ENCODE assay signal across 11 cellular contexts in the genomic region with DNA sequence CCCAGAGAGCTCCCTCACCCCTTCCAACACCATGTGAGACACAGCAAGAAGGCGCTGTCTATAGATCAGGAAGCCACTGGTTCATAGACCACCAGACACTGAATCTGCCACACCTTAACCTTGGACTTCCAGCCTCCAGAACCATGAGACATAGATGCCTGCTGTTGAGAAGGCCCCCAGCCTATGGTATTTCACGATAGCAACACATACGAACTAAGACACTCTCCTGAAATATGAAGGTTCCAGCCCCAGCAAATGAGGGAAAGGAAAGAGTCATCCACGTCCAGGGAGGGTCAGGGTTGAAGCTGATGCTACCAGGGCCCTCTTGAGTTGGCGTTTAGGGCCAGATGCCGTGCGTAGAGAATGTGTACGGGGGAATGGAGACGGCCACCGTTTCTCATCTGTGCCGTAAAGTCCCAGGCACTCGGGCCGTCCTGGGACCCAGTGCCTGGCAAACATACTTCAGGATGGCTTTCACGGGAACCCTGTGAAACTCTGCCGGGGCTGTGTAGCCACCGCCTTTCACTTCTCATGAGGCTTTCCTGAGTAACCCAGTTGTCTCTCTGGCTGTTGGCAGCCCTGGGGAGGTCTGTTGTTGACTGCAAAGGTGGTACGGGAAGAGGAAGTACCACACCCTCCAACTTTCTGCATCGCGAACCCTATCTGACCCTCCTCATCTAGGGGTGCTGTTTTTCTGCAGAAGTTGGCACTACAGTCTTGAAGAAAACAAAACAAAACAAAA. TPM values are rescaled to one million over a fixed set of nuclear protein-coding genes. Genes with fewer than 3 reads are reported as not detected.
DNase-seq lines count a peak whose midpoint lies in the region; ATAC-seq and TF ChIP-seq lines count a peak whose summit lies in the region.
"Had no signal": no experiment of that assay in that cellular context is flagged by ENCODE, and none has a peak within 500 bp of the region (broad histone marks: within the 10 kb centered on the region; RNA-seq: fewer than 3 reads in every experiment).

No MANE protein-coding gene starts in this region.

- peak overlapping the region; percentile 36 to 78 (median 63) for H3K4me2 ChIP-seq in BLaER1 treated with 17β-estradiol and CSF1 and Interleukin-3, amounts not matched to agents 10 nM and 100 nM

- H3K36me3 Mint-ChIP-seq in activated CD8-positive, alpha-beta memory T cell treated with anti-CD3 and anti-CD28 coated beads, Interleukin-2, amount 10 ng/mL, durations not matched to agents 7 days and 5 days, result peaks cover 9% of the 10 kb centered on the region
- H3K36me3 Mint-ChIP-seq in glutamatergic neuron (ENCODE audit: unreplicated experiment), result no peaks in the 10 kb centered on the region

- peaks cover 13 to 67% (median 38%) of the 10 kb centered on the region in 11 experiments; a peak in 21 of 22 replicates for H3K9me3 ChIP-seq in BLaER1 treated with 17β-estradiol and CSF1 and Interleukin-3, amounts not matched to agents 10 nM and 100 nM (replicated peaks in 1 of 11)

- peak overlapping the region in 10 of 11 experiments; percentile 8 to 74 (median 58); a peak in 15 of 22 replicates for H3K9ac ChIP-seq in BLaER1 treated with 17β-estradiol and CSF1 and Interleukin-3, amounts not matched to agents 10 nM and 100 nM

- H3K4me1 Mint-ChIP-seq in activated CD8-positive, alpha-beta memory T cell treated with anti-CD3 and anti-CD28 coated beads, Interleukin-2, amount 10 ng/mL, durations not matched to agents 7 days and 5 days, result peaks cover 24% of the 10 kb centered on the region
- no peaks in the 10 kb centered on the region for H3K4me1 Mint-ChIP-seq in glutamatergic neuron (ENCODE audit: low read depth, unreplicated experiment)
- H3K4me1 Mint-ChIP-seq: nephron had no signal

- H3K36me3 ChIP-seq in BLaER1 treated with 17β-estradiol and CSF1 and Interleukin-3, amounts not matched to agents 10 nM and 100 nM, result no peaks in the 10 kb centered on the region

- peak; percentile 87 for ATAC-seq in activated CD8-positive, alpha-beta memory T cell treated with anti-CD3 and anti-CD28 coated beads, Interleukin-2, amount 10 ng/mL, durations not matched to agents 7 days and 5 days
- no peak for ATAC-seq in left lobe of liver

- peaks cover 4% of the 10 kb centered on the region for H3K9me3 Mint-ChIP-seq in activated CD8-positive, alpha-beta memory T cell treated with anti-CD3 and anti-CD28 coated beads, Interleukin-2, amount 10 ng/mL, durations not matched to agents 7 days and 5 days (ENCODE audit: low read depth)
- H3K9me3 Mint-ChIP-seq in glutamatergic neuron (ENCODE audit: unreplicated experiment), result peaks cover 6% of the 10 kb centered on the region

- peak overlapping the region; percentile 85 for H3K27ac Mint-ChIP-seq in activated CD8-positive, alpha-beta memory T cell treated with anti-CD3 and anti-CD28 coated beads, Interleukin-2, amount 10 ng/mL, durations not matched to agents 7 days and 5 days
- no peak overlapping the region for H3K27ac Mint-ChIP-seq in glutamatergic neuron (ENCODE audit: unreplicated experiment)
- H3K27ac Mint-ChIP-seq: nephron had no signal

- CTCF ChIA-PET in activated CD8-positive, alpha-beta memory T cell treated with anti-CD3 and anti-CD28 coated beads, Interleukin-2, amount 10 ng/mL, durations not matched to agents 7 days and 5 days (lab: Charles Lee), result no interaction called here

- H3K4me3 Mint-ChIP-seq in activated CD8-positive, alpha-beta memory T cell treated with anti-CD3 and anti-CD28 coated beads, Interleukin-2, amount 10 ng/mL, durations not matched to agents 7 days and 5 days, result peak overlapping the region; percentile 21
- H3K4me3 Mint-ChIP-seq in glutamatergic neuron (ENCODE audit: unreplicated experiment), result no peak overlapping the region
- H3K4me3 Mint-ChIP-seq: nephron had no signal

- H4K20me1 ChIP-seq in BLaER1 treated with 17β-estradiol and CSF1 and Interleukin-3, amounts not matched to agents 10 nM and 100 nM, result no peaks in the 10 kb centered on the region

- DNase-seq in NOMO-1 (lab: John Stamatoyannopoulos, UW; ENCODE audit: unreplicated experiment in 2 of 2), result peak; percentile 25 to 31
- peak; percentile 68 for DNase-seq in activated CD8-positive, alpha-beta memory T cell treated with anti-CD3 and anti-CD28 coated beads, Interleukin-2, amount 10 ng/mL, durations not matched to agents 7 days and 5 days
- peak; percentile 27 for DNase-seq in left lobe of liver (ENCODE audit: low spot score)
- DNase-seq in coronary artery (ENCODE audit: low spot score), result no peak
- DNase-seq in glutamatergic neuron, result no peak
- no peak for DNase-seq in mucosa of gallbladder (ENCODE audit: low spot score)
- DNase-seq in SIG-M5 (lab: John Stamatoyannopoulos, UW), result no peak
- DNase-seq: effector CD8-positive, alpha-beta T cell; NCI-H1092 had no signal

- peaks cover 4% of the 10 kb centered on the region for H3K27me3 Mint-ChIP-seq in activated CD8-positive, alpha-beta memory T cell treated with anti-CD3 and anti-CD28 coated beads, Interleukin-2, amount 10 ng/mL, durations not matched to agents 7 days and 5 days
- H3K27me3 Mint-ChIP-seq in glutamatergic neuron (ENCODE audit: unreplicated experiment), result peaks cover 4% of the 10 kb centered on the region

- TF ChIP-seq CTCF in coronary artery (IDR thresholded peaks at IDR 0.05) (no peak), glutamatergic neuron (IDR thresholded peaks at IDR 0.05; ENCODE audit: partially characterized antibody, unreplicated experiment) (no peak)

- peaks cover 7 to 37% (median 25%) of the 10 kb centered on the region in 10 experiments; a peak in 19 of 20 replicates for H3K4me1 ChIP-seq in BLaER1 treated with 17β-estradiol and CSF1 and Interleukin-3, amounts not matched to agents 10 nM and 100 nM

- H3K27ac ChIP-seq in BLaER1 treated with 17β-estradiol and CSF1 and Interleukin-3, amounts not matched to agents 10 nM and 100 nM, result peak overlapping the region in 10 of 11 experiments; percentile 23 to 88 (median 78); a peak in 20 of 22 replicates
- peak overlapping the region in 1 of 2 donors; percentile 17 for H3K27ac ChIP-seq in coronary artery

- no peaks in the 10 kb centered on the region for H3K27me3 ChIP-seq in BLaER1 treated with 17β-estradiol and CSF1 and Interleukin-3, amounts not matched to agents 10 nM and 100 nM

- H3K4me3 ChIP-seq in BLaER1 treated with 17β-estradiol and CSF1 and Interleukin-3, amounts not matched to agents 10 nM and 100 nM, result no peak overlapping the region; a peak in 1 of 20 replicates
- no peak overlapping the region for H3K4me3 ChIP-seq in coronary artery

RNA-seq across cellular contexts. Expression of a gene that starts 17.7 kb away (rescaled TPM):
- 100 to 1,000 TPM in 1 of 2 experiments, 10 to 100 TPM in 1; 82.4 to 109 TPM for total RNA-seq in activated CD8-positive, alpha-beta memory T cell treated with anti-CD3 and anti-CD28 coated beads, Interleukin-2, amount 10 ng/mL, durations not matched to agents 7 days and 5 days
- total RNA-seq in left lobe of liver (0.48 TPM), glutamatergic neuron (ENCODE audit: unreplicated experiment) (2.3 TPM), mucosa of gallbladder (2.3 TPM)

RNA-seq across cellular contexts. Expression of a gene that starts 36.8 kb away (rescaled TPM):
- total RNA-seq in activated CD8-positive, alpha-beta memory T cell treated with anti-CD3 and anti-CD28 coated beads, Interleukin-2, amount 10 ng/mL, durations not matched to agents 7 days and 5 days, result 10 to 100 TPM; 83.9 to 88.8 TPM
- total RNA-seq in left lobe of liver (35.6 TPM), glutamatergic neuron (ENCODE audit: unreplicated experiment) (30.8 TPM), mucosa of gallbladder (52.9 TPM)

Comparison
In these comparisons a context has a peak if more than half of its experiments do, and no peak if none do; other contexts are left out.
1. DNase-seq: peak in NOMO-1 (2 of 2), activated CD8-positive, alpha-beta memory T cell treated with anti-CD3 and anti-CD28 coated beads, Interleukin-2, amount 10 ng/mL, durations not matched to agents 7 days and 5 days (single experiment) and left lobe of liver (single experiment); none in coronary artery (single experiment), glutamatergic neuron (single experiment), mucosa of gallbladder (single experiment) and SIG-M5 (single experiment).
2. RNA of a gene that starts 17.7 kb away (total RNA-seq): 82.4 to 109 TPM in activated CD8-positive, alpha-beta memory T cell treated with anti-CD3 and anti-CD28 coated beads, Interleukin-2, amount 10 ng/mL, durations not matched to agents 7 days and 5 days; 2.3 TPM in mucosa of gallbladder (single experiment), 2.3 TPM in glutamatergic neuron (single experiment) and 0.48 TPM in left lobe of liver (single experiment); every median in the first group is over 10 times any median in the second.